4 cellular contexts compared by ENCODE assay signal in genomic region chr11:44298862-44299261, GRCh38.
A peak's percentile ranks its signal among the peaks of the same experiment; 100 is the strongest.
TF ChIP-seq lines count a peak whose summit lies in the region.

No MANE protein-coding gene starts in this region.

TF ChIP-seq in A549, 52 proteins besides CTCF, POLR2A, EP300 and RAD21 (continues in another document):
- TF ChIP-seq SREBF2 (IDR thresholded peaks at IDR 0.05): no peak
- TF ChIP-seq NFE2L2 (conservative IDR thresholded peaks at IDR 0.05; ENCODE audit: low read length): no peak
- TF ChIP-seq CBX8 (IDR thresholded peaks at IDR 0.05): no peak
- TF ChIP-seq MAZ (IDR thresholded peaks at IDR 0.05; ENCODE audit: borderline replicate concordance, low read depth, low read length): no peak
- TF ChIP-seq PBX3 (IDR thresholded peaks at IDR 0.05): no peak
- no peak for TF ChIP-seq JUN (IDR thresholded peaks at IDR 0.05)
- TF ChIP-seq ZFP36 (IDR thresholded peaks at IDR 0.05; ENCODE audit: borderline replicate concordance, partially characterized antibody): no peak
- TF ChIP-seq RNF2 (IDR thresholded peaks at IDR 0.05; ENCODE audit: borderline replicate concordance, low read depth): no peak
- TF ChIP-seq GATA3 (IDR thresholded peaks at IDR 0.05; ENCODE audit: borderline replicate concordance): no peak
- TF ChIP-seq HOXA7 (CRISPR knock-in tag; IDR thresholded peaks at IDR 0.05): no peak
- TF ChIP-seq HEYL (CRISPR knock-in tag; IDR thresholded peaks at IDR 0.05): no peak
- no peak for TF ChIP-seq MAFK (IDR thresholded peaks at IDR 0.05; ENCODE audit: partially characterized antibody)
- TF ChIP-seq SMC3 (IDR thresholded peaks at IDR 0.05): no peak
- TF ChIP-seq CEBPB (IDR thresholded peaks at IDR 0.05): no peak
- no peak for TF ChIP-seq ELK1 (IDR thresholded peaks at IDR 0.05; ENCODE audit: low read depth, low read length)
- no peak for TF ChIP-seq BHLHE40 (IDR thresholded peaks at IDR 0.05; ENCODE audit: low read depth, low read length)
- TF ChIP-seq HES2 (IDR thresholded peaks at IDR 0.05): no peak
- TF ChIP-seq TP53 (CRISPR knock-in tag; IDR thresholded peaks at IDR 0.05): no peak
- no peak for TF ChIP-seq TFCP2L1 (CRISPR knock-in tag; IDR thresholded peaks at IDR 0.05)

TF ChIP-seq in HCT116, 20 proteins besides CTCF, POLR2A, EP300 and RAD21:
- no peak for TF ChIP-seq ZNF274 (IDR thresholded peaks at IDR 0.05; ENCODE audit: low read depth, low read length)
- no peak for TF ChIP-seq EZH2phosphoT487 (IDR thresholded peaks at IDR 0.05; ENCODE audit: borderline replicate concordance)
- no peak for TF ChIP-seq EGR1 (IDR thresholded peaks at IDR 0.05; ENCODE audit: low read depth)
- no peak for TF ChIP-seq EZH2 (IDR thresholded peaks at IDR 0.05)
- no peak for TF ChIP-seq MAX (IDR thresholded peaks at IDR 0.05)
- TF ChIP-seq SP1 (IDR thresholded peaks at IDR 0.05; ENCODE audit: low read depth): no peak
- TF ChIP-seq TCF7L2 (IDR thresholded peaks at IDR 0.05; ENCODE audit: borderline replicate concordance, extremely low read depth, insufficient read depth, insufficient read length): no peak
- TF ChIP-seq ZBTB33 (IDR thresholded peaks at IDR 0.05; ENCODE audit: extremely low read depth, insufficient replicate concordance, low read length): no peak

TF ChIP-seq in K562, 482 proteins besides CTCF, POLR2A, EP300 and RAD21:
- peak; percentile 53 for TF ChIP-seq RBM25 (IDR thresholded peaks at IDR 0.05; ENCODE audit: low read depth, low read length, severe bottlenecking)
- TF ChIP-seq ZNF592 (IDR thresholded peaks at IDR 0.05): no peak
- TF ChIP-seq ZNF24 (IDR thresholded peaks at IDR 0.05): 0 out of 2 replicates have a peak, but pooled peaks have one; percentile 35

TF ChIP-seq in GM12891, 5 proteins besides CTCF, POLR2A, EP300 and RAD21:
- TF ChIP-seq POLR2AphosphoS5 (IDR thresholded peaks at IDR 0.05; ENCODE audit: low read depth, low read length) (no peak), SPI1 (IDR thresholded peaks at IDR 0.05; ENCODE audit: low read depth, low read length) (no peak), POU2F2 (IDR thresholded peaks at IDR 0.05; ENCODE audit: low read depth, low read length) (no peak), PAX5 (IDR thresholded peaks at IDR 0.05; ENCODE audit: insufficient read depth, low read length, severe bottlenecking) (no peak), TAF1 (IDR thresholded peaks at IDR 0.05; ENCODE audit: low read depth, low read length) (no peak)
